ENCODE assay signal across 1 cellular context in the genomic region with DNA sequence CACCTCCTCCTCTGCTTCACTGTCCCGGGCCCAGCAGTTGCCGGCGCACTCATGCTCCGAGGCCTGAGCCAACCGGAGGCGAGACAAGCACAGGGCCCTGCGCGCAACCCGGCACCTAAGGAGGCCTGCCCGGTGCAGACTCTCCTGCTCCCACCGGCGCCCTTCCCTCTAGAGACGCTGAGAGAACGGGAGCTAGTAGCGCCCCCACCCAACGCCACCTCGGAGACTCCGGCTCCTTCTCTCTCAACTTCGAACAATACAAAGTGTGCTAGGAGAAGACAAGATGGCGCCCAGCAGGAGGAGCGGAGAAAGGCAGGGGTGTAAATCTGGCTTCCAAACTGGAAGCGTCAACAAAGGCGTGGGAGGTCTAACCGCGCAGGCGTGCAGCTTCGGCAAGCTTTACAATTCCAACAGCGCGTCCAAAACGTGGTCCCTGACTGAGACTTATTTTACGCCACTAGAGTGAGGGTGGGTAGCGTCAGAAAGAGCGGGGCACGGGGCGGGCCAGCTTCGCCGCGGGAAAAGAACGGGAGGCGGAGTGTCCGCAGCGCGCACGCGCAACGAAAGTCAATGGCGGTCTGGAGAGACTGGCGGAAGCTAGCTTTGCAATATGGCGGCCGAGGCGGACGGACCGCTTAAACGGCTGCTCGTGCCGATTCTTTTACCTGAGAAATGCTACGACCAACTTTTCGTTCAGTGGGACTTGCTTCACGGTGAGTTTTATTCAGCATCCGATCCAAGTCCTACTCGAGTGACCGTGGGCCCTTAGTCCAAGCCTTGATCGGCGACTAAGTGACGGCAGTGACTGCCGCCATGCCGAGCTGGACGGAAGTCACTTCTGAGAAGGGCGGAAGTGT.
TF ChIP-seq lines count a peak whose summit lies in the region.

A gene (plus strand): TSS at position 600 of the 857 bp plus-strand sequence. CDS start 11 bp downstream, at position 611.

TF ChIP-seq in HepG2, 621 proteins besides CTCF, POLR2A, EP300 and RAD21 (continued from another document and continues in another):
- TF ChIP-seq KDM5B (CRISPR knock-in tag; IDR thresholded peaks at IDR 0.05; ENCODE audit: borderline replicate concordance): peak; percentile 80; the same call in 1 of the 2 replicates
- TF ChIP-seq ATF7-NPFF (CRISPR knock-in tag; IDR thresholded peaks at IDR 0.05; ENCODE audit: low read depth): peak; percentile 68
- no peak for TF ChIP-seq ZBTB8A (CRISPR knock-in tag; IDR thresholded peaks at IDR 0.05; ENCODE audit: borderline replicate concordance, low read depth)
- no peak for TF ChIP-seq TBL1XR1 (IDR thresholded peaks at IDR 0.05; ENCODE audit: borderline replicate concordance, low read length, partially characterized antibody)
- TF ChIP-seq, protein P1, sequence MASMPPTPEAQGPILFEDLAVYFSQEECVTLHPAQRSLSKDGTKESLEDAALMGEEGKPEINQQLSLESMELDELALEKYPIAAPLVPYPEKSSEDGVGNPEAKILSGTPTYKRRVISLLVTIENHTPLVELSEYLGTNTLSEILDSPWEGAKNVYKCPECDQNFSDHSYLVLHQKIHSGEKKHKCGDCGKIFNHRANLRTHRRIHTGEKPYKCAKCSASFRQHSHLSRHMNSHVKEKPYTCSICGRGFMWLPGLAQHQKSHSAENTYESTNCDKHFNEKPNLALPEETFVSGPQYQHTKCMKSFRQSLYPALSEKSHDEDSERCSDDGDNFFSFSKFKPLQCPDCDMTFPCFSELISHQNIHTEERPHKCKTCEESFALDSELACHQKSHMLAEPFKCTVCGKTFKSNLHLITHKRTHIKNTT (CRISPR knock-in tag; IDR thresholded peaks at IDR 0.05): no peak
- TF ChIP-seq TOE1 (CRISPR knock-in tag; IDR thresholded peaks at IDR 0.05): 0 out of 2 replicates have a peak, but pooled peaks have one; percentile 44
- TF ChIP-seq, protein P2, sequence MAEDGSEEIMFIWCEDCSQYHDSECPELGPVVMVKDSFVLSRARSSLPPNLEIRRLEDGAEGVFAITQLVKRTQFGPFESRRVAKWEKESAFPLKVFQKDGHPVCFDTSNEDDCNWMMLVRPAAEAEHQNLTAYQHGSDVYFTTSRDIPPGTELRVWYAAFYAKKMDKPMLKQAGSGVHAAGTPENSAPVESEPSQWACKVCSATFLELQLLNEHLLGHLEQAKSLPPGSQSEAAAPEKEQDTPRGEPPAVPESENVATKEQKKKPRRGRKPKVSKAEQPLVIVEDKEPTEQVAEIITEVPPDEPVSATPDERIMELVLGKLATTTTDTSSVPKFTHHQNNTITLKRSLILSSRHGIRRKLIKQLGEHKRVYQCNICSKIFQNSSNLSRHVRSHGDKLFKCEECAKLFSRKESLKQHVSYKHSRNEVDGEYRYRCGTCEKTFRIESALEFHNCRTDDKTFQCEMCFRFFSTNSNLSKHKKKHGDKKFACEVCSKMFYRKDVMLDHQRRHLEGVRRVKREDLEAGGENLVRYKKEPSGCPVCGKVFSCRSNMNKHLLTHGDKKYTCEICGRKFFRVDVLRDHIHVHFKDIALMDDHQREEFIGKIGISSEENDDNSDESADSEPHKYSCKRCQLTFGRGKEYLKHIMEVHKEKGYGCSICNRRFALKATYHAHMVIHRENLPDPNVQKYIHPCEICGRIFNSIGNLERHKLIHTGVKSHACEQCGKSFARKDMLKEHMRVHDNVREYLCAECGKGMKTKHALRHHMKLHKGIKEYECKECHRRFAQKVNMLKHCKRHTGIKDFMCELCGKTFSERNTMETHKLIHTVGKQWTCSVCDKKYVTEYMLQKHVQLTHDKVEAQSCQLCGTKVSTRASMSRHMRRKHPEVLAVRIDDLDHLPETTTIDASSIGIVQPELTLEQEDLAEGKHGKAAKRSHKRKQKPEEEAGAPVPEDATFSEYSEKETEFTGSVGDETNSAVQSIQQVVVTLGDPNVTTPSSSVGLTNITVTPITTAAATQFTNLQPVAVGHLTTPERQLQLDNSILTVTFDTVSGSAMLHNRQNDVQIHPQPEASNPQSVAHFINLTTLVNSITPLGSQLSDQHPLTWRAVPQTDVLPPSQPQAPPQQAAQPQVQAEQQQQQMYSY (CRISPR knock-in tag; IDR thresholded peaks at IDR 0.05): peak; percentile 59
- no peak for TF ChIP-seq ZNF652 (CRISPR knock-in tag; IDR thresholded peaks at IDR 0.05; ENCODE audit: borderline replicate concordance, low read depth)
- TF ChIP-seq, protein P3, sequence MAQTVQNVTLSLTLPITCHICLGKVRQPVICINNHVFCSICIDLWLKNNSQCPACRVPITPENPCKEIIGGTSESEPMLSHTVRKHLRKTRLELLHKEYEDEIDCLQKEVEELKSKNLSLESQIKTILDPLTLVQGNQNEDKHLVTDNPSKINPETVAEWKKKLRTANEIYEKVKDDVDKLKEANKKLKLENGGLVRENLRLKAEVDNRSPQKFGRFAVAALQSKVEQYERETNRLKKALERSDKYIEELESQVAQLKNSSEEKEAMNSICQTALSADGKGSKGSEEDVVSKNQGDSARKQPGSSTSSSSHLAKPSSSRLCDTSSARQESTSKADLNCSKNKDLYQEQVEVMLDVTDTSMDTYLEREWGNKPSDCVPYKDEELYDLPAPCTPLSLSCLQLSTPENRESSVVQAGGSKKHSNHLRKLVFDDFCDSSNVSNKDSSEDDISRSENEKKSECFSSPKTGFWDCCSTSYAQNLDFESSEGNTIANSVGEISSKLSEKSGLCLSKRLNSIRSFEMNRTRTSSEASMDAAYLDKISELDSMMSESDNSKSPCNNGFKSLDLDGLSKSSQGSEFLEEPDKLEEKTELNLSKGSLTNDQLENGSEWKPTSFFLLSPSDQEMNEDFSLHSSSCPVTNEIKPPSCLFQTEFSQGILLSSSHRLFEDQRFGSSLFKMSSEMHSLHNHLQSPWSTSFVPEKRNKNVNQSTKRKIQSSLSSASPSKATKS (CRISPR knock-in tag; IDR thresholded peaks at IDR 0.05): 0 out of 2 replicates have a peak, but pooled peaks have one; percentile 73
- TF ChIP-seq, protein P4, sequence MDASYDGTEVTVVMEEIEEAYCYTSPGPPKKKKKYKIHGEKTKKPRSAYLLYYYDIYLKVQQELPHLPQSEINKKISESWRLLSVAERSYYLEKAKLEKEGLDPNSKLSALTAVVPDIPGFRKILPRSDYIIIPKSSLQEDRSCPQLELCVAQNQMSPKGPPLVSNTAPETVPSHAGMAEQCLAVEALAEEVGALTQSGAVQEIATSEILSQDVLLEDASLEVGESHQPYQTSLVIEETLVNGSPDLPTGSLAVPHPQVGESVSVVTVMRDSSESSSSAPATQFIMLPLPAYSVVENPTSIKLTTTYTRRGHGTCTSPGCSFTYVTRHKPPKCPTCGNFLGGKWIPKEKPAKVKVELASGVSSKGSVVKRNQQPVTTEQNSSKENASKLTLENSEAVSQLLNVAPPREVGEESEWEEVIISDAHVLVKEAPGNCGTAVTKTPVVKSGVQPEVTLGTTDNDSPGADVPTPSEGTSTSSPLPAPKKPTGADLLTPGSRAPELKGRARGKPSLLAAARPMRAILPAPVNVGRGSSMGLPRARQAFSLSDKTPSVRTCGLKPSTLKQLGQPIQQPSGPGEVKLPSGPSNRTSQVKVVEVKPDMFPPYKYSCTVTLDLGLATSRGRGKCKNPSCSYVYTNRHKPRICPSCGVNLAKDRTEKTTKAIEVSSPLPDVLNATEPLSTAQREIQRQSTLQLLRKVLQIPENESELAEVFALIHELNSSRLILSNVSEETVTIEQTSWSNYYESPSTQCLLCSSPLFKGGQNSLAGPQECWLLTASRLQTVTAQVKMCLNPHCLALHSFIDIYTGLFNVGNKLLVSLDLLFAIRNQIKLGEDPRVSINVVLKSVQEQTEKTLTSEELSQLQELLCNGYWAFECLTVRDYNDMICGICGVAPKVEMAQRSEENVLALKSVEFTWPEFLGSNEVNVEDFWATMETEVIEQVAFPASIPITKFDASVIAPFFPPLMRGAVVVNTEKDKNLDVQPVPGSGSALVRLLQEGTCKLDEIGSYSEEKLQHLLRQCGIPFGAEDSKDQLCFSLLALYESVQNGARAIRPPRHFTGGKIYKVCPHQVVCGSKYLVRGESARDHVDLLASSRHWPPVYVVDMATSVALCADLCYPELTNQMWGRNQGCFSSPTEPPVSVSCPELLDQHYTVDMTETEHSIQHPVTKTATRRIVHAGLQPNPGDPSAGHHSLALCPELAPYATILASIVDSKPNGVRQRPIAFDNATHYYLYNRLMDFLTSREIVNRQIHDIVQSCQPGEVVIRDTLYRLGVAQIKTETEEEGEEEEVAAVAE (CRISPR knock-in tag; IDR thresholded peaks at IDR 0.05; ENCODE audit: borderline replicate concordance): peak; percentile 56; the same call in 1 of the 2 replicates
- TF ChIP-seq CBX5 (CRISPR knock-in tag; IDR thresholded peaks at IDR 0.05; ENCODE audit: borderline replicate concordance): peak; percentile 71; the same call in 1 of the 2 replicates
- peak; percentile 82 for TF ChIP-seq KDM5A (IDR thresholded peaks at IDR 0.05; ENCODE audit: borderline replicate concordance, low read length)
- peak; percentile 73; the same call in 1 of the 2 replicates for TF ChIP-seq TOPORS (CRISPR knock-in tag; IDR thresholded peaks at IDR 0.05)
- TF ChIP-seq ZNF773 (CRISPR knock-in tag; IDR thresholded peaks at IDR 0.05; ENCODE audit: borderline replicate concordance): 0 out of 2 replicates have a peak, but pooled peaks have one; percentile 58
- TF ChIP-seq, protein P5, sequence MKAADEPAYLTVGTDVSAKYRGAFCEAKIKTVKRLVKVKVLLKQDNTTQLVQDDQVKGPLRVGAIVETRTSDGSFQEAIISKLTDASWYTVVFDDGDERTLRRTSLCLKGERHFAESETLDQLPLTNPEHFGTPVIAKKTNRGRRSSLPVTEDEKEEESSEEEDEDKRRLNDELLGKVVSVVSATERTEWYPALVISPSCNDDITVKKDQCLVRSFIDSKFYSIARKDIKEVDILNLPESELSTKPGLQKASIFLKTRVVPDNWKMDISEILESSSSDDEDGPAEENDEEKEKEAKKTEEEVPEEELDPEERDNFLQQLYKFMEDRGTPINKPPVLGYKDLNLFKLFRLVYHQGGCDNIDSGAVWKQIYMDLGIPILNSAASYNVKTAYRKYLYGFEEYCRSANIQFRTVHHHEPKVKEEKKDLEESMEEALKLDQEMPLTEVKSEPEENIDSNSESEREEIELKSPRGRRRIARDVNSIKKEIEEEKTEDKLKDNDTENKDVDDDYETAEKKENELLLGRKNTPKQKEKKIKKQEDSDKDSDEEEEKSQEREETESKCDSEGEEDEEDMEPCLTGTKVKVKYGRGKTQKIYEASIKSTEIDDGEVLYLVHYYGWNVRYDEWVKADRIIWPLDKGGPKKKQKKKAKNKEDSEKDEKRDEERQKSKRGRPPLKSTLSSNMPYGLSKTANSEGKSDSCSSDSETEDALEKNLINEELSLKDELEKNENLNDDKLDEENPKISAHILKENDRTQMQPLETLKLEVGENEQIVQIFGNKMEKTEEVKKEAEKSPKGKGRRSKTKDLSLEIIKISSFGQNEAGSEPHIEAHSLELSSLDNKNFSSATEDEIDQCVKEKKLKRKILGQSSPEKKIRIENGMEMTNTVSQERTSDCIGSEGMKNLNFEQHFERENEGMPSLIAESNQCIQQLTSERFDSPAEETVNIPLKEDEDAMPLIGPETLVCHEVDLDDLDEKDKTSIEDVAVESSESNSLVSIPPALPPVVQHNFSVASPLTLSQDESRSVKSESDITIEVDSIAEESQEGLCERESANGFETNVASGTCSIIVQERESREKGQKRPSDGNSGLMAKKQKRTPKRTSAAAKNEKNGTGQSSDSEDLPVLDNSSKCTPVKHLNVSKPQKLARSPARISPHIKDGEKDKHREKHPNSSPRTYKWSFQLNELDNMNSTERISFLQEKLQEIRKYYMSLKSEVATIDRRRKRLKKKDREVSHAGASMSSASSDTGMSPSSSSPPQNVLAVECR (CRISPR knock-in tag; IDR thresholded peaks at IDR 0.05; ENCODE audit: borderline replicate concordance): peak; percentile 89
- peak; percentile 58; the same call in 1 of the 2 replicates for TF ChIP-seq KLF15 (CRISPR knock-in tag; IDR thresholded peaks at IDR 0.05; ENCODE audit: borderline replicate concordance)
- TF ChIP-seq SMYD3 (CRISPR knock-in tag; IDR thresholded peaks at IDR 0.05): peak; percentile 59; the same call in 1 of the 2 replicates
- no peak; the same call in 1 of the 2 replicates for TF ChIP-seq FOXC1 (CRISPR knock-in tag; IDR thresholded peaks at IDR 0.05; ENCODE audit: borderline replicate concordance)
- TF ChIP-seq, protein P6, sequence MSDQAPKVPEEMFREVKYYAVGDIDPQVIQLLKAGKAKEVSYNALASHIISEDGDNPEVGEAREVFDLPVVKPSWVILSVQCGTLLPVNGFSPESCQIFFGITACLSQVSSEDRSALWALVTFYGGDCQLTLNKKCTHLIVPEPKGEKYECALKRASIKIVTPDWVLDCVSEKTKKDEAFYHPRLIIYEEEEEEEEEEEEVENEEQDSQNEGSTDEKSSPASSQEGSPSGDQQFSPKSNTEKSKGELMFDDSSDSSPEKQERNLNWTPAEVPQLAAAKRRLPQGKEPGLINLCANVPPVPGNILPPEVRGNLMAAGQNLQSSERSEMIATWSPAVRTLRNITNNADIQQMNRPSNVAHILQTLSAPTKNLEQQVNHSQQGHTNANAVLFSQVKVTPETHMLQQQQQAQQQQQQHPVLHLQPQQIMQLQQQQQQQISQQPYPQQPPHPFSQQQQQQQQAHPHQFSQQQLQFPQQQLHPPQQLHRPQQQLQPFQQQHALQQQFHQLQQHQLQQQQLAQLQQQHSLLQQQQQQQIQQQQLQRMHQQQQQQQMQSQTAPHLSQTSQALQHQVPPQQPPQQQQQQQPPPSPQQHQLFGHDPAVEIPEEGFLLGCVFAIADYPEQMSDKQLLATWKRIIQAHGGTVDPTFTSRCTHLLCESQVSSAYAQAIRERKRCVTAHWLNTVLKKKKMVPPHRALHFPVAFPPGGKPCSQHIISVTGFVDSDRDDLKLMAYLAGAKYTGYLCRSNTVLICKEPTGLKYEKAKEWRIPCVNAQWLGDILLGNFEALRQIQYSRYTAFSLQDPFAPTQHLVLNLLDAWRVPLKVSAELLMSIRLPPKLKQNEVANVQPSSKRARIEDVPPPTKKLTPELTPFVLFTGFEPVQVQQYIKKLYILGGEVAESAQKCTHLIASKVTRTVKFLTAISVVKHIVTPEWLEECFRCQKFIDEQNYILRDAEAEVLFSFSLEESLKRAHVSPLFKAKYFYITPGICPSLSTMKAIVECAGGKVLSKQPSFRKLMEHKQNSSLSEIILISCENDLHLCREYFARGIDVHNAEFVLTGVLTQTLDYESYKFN (CRISPR knock-in tag; conservative IDR thresholded peaks at IDR 0.05): no peak; the same call in 1 of the 2 replicates
- no peak for TF ChIP-seq RFX5 (IDR thresholded peaks at IDR 0.05; ENCODE audit: low read depth, low read length)
- 0 out of 2 replicates have a peak, but pooled peaks have one; percentile 64 for TF ChIP-seq MZF1 (CRISPR knock-in tag; IDR thresholded peaks at IDR 0.05; ENCODE audit: borderline replicate concordance)
- TF ChIP-seq, protein P7, sequence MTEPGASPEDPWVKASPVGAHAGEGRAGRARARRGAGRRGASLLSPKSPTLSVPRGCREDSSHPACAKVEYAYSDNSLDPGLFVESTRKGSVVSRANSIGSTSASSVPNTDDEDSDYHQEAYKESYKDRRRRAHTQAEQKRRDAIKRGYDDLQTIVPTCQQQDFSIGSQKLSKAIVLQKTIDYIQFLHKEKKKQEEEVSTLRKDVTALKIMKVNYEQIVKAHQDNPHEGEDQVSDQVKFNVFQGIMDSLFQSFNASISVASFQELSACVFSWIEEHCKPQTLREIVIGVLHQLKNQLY (CRISPR knock-in tag; IDR thresholded peaks at IDR 0.05): 0 out of 2 replicates have a peak, but pooled peaks have one; percentile 4
- peak; percentile 95 for TF ChIP-seq ELF1 (CRISPR knock-in tag; IDR thresholded peaks at IDR 0.05)
- TF ChIP-seq POGZ (CRISPR knock-in tag; IDR thresholded peaks at IDR 0.05): no peak; the same call in 1 of the 2 replicates
- TF ChIP-seq HCFC1 (IDR thresholded peaks at IDR 0.05; ENCODE audit: low read depth, low read length): peak; percentile 45; the same call in 1 of the 2 replicates
- peak; percentile 98 for TF ChIP-seq NFRKB (IDR thresholded peaks at IDR 0.05)
